In genomic region chr12:54603173-54603814, GRCh38 we compare ENCODE assay signal across 8 cellular contexts. TPM values are rescaled to one million over a fixed set of nuclear protein-coding genes. Genes with fewer than 3 reads are reported as not detected.
DNase-seq lines count a peak whose midpoint lies in the region; ATAC-seq and TF ChIP-seq lines count a peak whose summit lies in the region.

No MANE protein-coding gene starts in this region.

- H3K36me3 ChIP-seq in SJSA1, result no peaks in the 10 kb centered on the region
- H3K36me3 ChIP-seq in prostate gland, result no peaks in the 10 kb centered on the region

- peaks cover 8% of the 10 kb centered on the region for H3K9me3 Mint-ChIP-seq in glutamatergic neuron (ENCODE audit: unreplicated experiment)

- no peaks in the 10 kb centered on the region; the same call in 1 of the 2 replicates for H3K27me3 ChIP-seq in SJSA1 (replicated peaks)
- H3K27me3 ChIP-seq in prostate gland (replicated peaks; ENCODE audit: insufficient read depth), result no peaks in the 10 kb centered on the region

- H3K27ac Mint-ChIP-seq in glutamatergic neuron (ENCODE audit: unreplicated experiment), result no peak overlapping the region

- H3K9me3 ChIP-seq in SJSA1 (replicated peaks) (no peaks in the 10 kb centered on the region), prostate gland (no peaks in the 10 kb centered on the region)

- 28% methylated on average over 8 of the region's 8 CpGs for WGBS in prostate gland

- TF ChIP-seq CTCF in glutamatergic neuron (IDR thresholded peaks at IDR 0.05; ENCODE audit: partially characterized antibody, unreplicated experiment) (peak; percentile 82), prostate gland (IDR thresholded peaks at IDR 0.05) (peak in 3 of 4 experiments; percentile 50 to 62 (median 50))

- peak; percentile 90 for ATAC-seq in GM21529 (IDR thresholded peaks at IDR 0.05; ENCODE audit: unreplicated experiment)

- peaks cover 5% of the 10 kb centered on the region for H3K36me3 Mint-ChIP-seq in glutamatergic neuron (ENCODE audit: unreplicated experiment)

- H3K4me3 ChIP-seq in SJSA1 (no peak overlapping the region), prostate gland (no peak overlapping the region)

- peaks cover 7% of the 10 kb centered on the region for H3K27me3 Mint-ChIP-seq in glutamatergic neuron (ENCODE audit: unreplicated experiment)

- intact Hi-C loops in prostate gland (cut with DNase I), result no loop called here

- in situ Hi-C loops in G401 (cut with HindIII; ENCODE audit: low sequenced_read_pairs), result no loop called here

- H3K4me1 ChIP-seq in SJSA1 (replicated peaks) (no peaks in the 10 kb centered on the region), prostate gland (replicated peaks) (no peaks in the 10 kb centered on the region)

- DNase-seq in G401 (ENCODE audit: low spot score) (peak; percentile 83), HuH-7.5 (ENCODE audit: low spot score) (peak; percentile 68), SJSA1 (ENCODE audit: low read depth in 1 of 2, low spot score in 2 of 2) (peak; percentile 40 to 59), glutamatergic neuron (peak; percentile 68), prostate gland (ENCODE audit: low spot score) (peak; percentile 60), DMS79 treated with DMSO at 0.1 percent for 48 hours (lab: John Stamatoyannopoulos, UW) (no peak)
- DNase-seq in activated gamma-delta T cell treated with anti-CD3 and anti-CD28 coated beads, Interleukin-2, amount 50 U/mL, for 16 hours (ENCODE audit: low read depth), result peak; percentile 51

- no peak for TF ChIP-seq POLR2A in prostate gland (IDR thresholded peaks at IDR 0.05)

- H3K4me3 Mint-ChIP-seq in glutamatergic neuron (ENCODE audit: unreplicated experiment), result no peak overlapping the region

- H3K27ac ChIP-seq in SJSA1 (no peak overlapping the region), prostate gland (no peak overlapping the region)

- H3K4me1 Mint-ChIP-seq in glutamatergic neuron (ENCODE audit: low read depth, unreplicated experiment), result peaks cover 7% of the 10 kb centered on the region

RNA-seq across cellular contexts. Expression of gene PPP1R1A, which starts 14.8 kb away (rescaled TPM):
- not detected in 2 replicates for total RNA-seq in G401 (2014; rRNA removed; shearing (Covaris generic))
- 0.06 TPM in 1 of 2 replicates, not detected in the other for total RNA-seq in SJSA1 (2014; rRNA removed; shearing (Covaris generic))
- 47.6 TPM for total RNA-seq in glutamatergic neuron (ENCODE audit: unreplicated experiment)
- 10 to 100 TPM in 1 of 2 donors, under 1 TPM in 1; 0.87 to 12.0 TPM for total RNA-seq in prostate gland

RNA-seq across cellular contexts. Expression of gene LACRT, which starts 31.4 kb away (rescaled TPM):
- total RNA-seq in G401 (2014; rRNA removed; shearing (Covaris generic)), result not detected in 2 replicates
- total RNA-seq in SJSA1 (2014; rRNA removed; shearing (Covaris generic)), result not detected in 2 replicates
- total RNA-seq in glutamatergic neuron (ENCODE audit: unreplicated experiment) (not detected), prostate gland (not detected)

RNA-seq across cellular contexts. Expression of gene DCD, which starts 44.9 kb away (rescaled TPM):
- total RNA-seq in G401 (2014; rRNA removed; shearing (Covaris generic)), result not detected in 2 replicates
- total RNA-seq in SJSA1 (2014; rRNA removed; shearing (Covaris generic)), result not detected in 2 replicates
- total RNA-seq in glutamatergic neuron (ENCODE audit: unreplicated experiment), result not detected
- total RNA-seq in prostate gland, result 1 to 10 TPM in 1 of 2 donors, not detected in 1; 3.6 TPM

RNA-seq across cellular contexts. Expression of gene PDE1B, which starts 53.9 kb away (rescaled TPM):
- total RNA-seq in G401 (2014; rRNA removed; shearing (Covaris generic)), result not detected in 2 replicates
- not detected in 2 replicates for total RNA-seq in SJSA1 (2014; rRNA removed; shearing (Covaris generic))
- total RNA-seq in glutamatergic neuron (ENCODE audit: unreplicated experiment) (0.39 TPM), prostate gland (1 to 10 TPM in 1 of 2 donors, under 1 TPM in 1; 0.96 to 3.5 TPM)
